ENCODE assay signal across 16 cellular contexts in genomic region chr5:159440235-159440634, GRCh38.
A peak's percentile ranks its signal among the peaks of the same experiment; 100 is the strongest.
DNase-seq lines count a peak whose midpoint lies in the region; ATAC-seq and TF ChIP-seq lines count a peak whose summit lies in the region.
"Had no signal": no experiment of that assay in that cellular context is flagged by ENCODE, and none has a peak within 500 bp of the region (broad histone marks: within the 10 kb centered on the region; RNA-seq: fewer than 3 reads in every experiment).

No MANE protein-coding gene starts in this region.

- no peaks in the 10 kb centered on the region for H3K4me1 ChIP-seq in testis

- DNase-seq in memory B cell (ENCODE audit: low spot score in 2 of 2) (peak in 1 of 2 donors; percentile 27), activated gamma-delta T cell (lab: John Stamatoyannopoulos, UW) (no peak), testis (no peak), DMS79 (lab: John Stamatoyannopoulos, UW) (no peak)
- DNase-seq in stimulated activated effector memory CD8-positive, alpha-beta T cell treated with anti-CD3 and anti-CD28 coated beads, Interleukin-12 subunit alpha, Interleukin-12 subunit beta, amount 100 ng/mL, for 72 hours (ENCODE audit: low spot score in 2 of 2) = no peak
- DNase-seq: activated CD4-positive, alpha-beta T cell treated with anti-CD3 and anti-CD28 coated beads for 48 hours; activated T-cell treated with anti-CD3 and anti-CD28 coated beads, Interleukin-2, amount 50 U/mL, for 24 hours; EL; nephron progenitor cell; SHP77; stimulated activated CD4-positive, alpha-beta T cell treated with anti-CD3 and anti-CD28 coated beads, Interleukin-1b, Interleukin-23, amount 100 ng/mL, for 48 hours had no signal

- intact Hi-C loops in testis (cut with DNase I; ENCODE audit: low total_unique reads) = loop anchor here (10.0 kb wide), 2 partner anchors 475 to 545 kb away; partner anchors contain the start of gene ADRA1B

- ATAC-seq in GM18505 (IDR thresholded peaks at IDR 0.05; ENCODE audit: unreplicated experiment) (peak; percentile 61), GM21529 (IDR thresholded peaks at IDR 0.05; ENCODE audit: unreplicated experiment) (peak; percentile 78), HG03432 (IDR thresholded peaks at IDR 0.05; ENCODE audit: unreplicated experiment) (peak; percentile 58), memory B cell (ENCODE audit: low read depth) (peak; percentile 95)
- ATAC-seq in stimulated activated effector memory CD8-positive, alpha-beta T cell treated with anti-CD3 and anti-CD28 coated beads, Interleukin-12 subunit alpha, Interleukin-12 subunit beta, amount 100 ng/mL, for 72 hours = no peak

- H3K4me1 Mint-ChIP-seq in memory B cell = peaks cover 14% of the 10 kb centered on the region
- H3K4me1 Mint-ChIP-seq in stimulated activated effector memory CD8-positive, alpha-beta T cell treated with anti-CD3 and anti-CD28 coated beads, Interleukin-12 subunit alpha, Interleukin-12 subunit beta, amount 100 ng/mL, for 72 hours = no peaks in the 10 kb centered on the region

- H3K9me3 ChIP-seq in testis = no peaks in the 10 kb centered on the region

- no peak overlapping the region for H3K27ac ChIP-seq in testis

- no peaks in the 10 kb centered on the region for H3K27me3 ChIP-seq in testis

- H3K36me3 ChIP-seq in testis (ENCODE audit: low read depth, missing control alignments) = no peaks in the 10 kb centered on the region

- H3K36me3 Mint-ChIP-seq in memory B cell = peaks cover 2% of the 10 kb centered on the region
- H3K36me3 Mint-ChIP-seq in stimulated activated effector memory CD8-positive, alpha-beta T cell treated with anti-CD3 and anti-CD28 coated beads, Interleukin-12 subunit alpha, Interleukin-12 subunit beta, amount 100 ng/mL, for 72 hours = no peaks in the 10 kb centered on the region
- H3K36me3 Mint-ChIP-seq: type B pancreatic cell had no signal

- 88% methylated on average over 7 of the region's 7 CpGs for WGBS in testis, 2 donors

- TF ChIP-seq POLR2A in GM18505 (IDR thresholded peaks at IDR 0.05; ENCODE audit: borderline replicate concordance, extremely low read depth, insufficient read depth, insufficient read length) (no peak), testis (IDR thresholded peaks at IDR 0.05) (no peak)

- TF ChIP-seq CTCF in testis (IDR thresholded peaks at IDR 0.05) = no peak

- H3K9me3 Mint-ChIP-seq in memory B cell = no peaks in the 10 kb centered on the region
- no peaks in the 10 kb centered on the region for H3K9me3 Mint-ChIP-seq in stimulated activated effector memory CD8-positive, alpha-beta T cell treated with anti-CD3 and anti-CD28 coated beads, Interleukin-12 subunit alpha, Interleukin-12 subunit beta, amount 100 ng/mL, for 72 hours
- H3K9me3 Mint-ChIP-seq: activated T-cell treated with anti-CD3 and anti-CD28 coated beads, Interleukin-2, amount 50 U/mL, for 24 hours; nephron progenitor cell; T-helper 2 cell treated with Interferon-gamma antibody and Interleukin-4, amounts not matched to agents 5 μg/mL and 100 μg/mL, for 36 hours; type B pancreatic cell had no signal

- H3K27ac Mint-ChIP-seq in memory B cell = no peak overlapping the region
- H3K27ac Mint-ChIP-seq in stimulated activated effector memory CD8-positive, alpha-beta T cell treated with anti-CD3 and anti-CD28 coated beads, Interleukin-12 subunit alpha, Interleukin-12 subunit beta, amount 100 ng/mL, for 72 hours = no peak overlapping the region
- H3K27ac Mint-ChIP-seq: activated T-cell treated with anti-CD3 and anti-CD28 coated beads, Interleukin-2, amount 50 U/mL, for 24 hours; nephron progenitor cell; T-helper 2 cell treated with Interferon-gamma antibody and Interleukin-4, amounts not matched to agents 5 μg/mL and 100 μg/mL, for 36 hours; type B pancreatic cell had no signal

- H3K27me3 Mint-ChIP-seq in memory B cell = no peaks in the 10 kb centered on the region
- H3K27me3 Mint-ChIP-seq: activated T-cell treated with anti-CD3 and anti-CD28 coated beads, Interleukin-2, amount 50 U/mL, for 24 hours had no signal

- no peak overlapping the region for H3K4me3 ChIP-seq in testis

- no peak overlapping the region for H3K4me3 Mint-ChIP-seq in memory B cell
- no peak overlapping the region for H3K4me3 Mint-ChIP-seq in stimulated activated effector memory CD8-positive, alpha-beta T cell treated with anti-CD3 and anti-CD28 coated beads, Interleukin-12 subunit alpha, Interleukin-12 subunit beta, amount 100 ng/mL, for 72 hours
- H3K4me3 Mint-ChIP-seq: activated T-cell treated with anti-CD3 and anti-CD28 coated beads, Interleukin-2, amount 50 U/mL, for 24 hours; nephron progenitor cell; T-helper 2 cell treated with Interferon-gamma antibody and Interleukin-4, amounts not matched to agents 5 μg/mL and 100 μg/mL, for 36 hours; type B pancreatic cell had no signal
